1 cellular context compared by ENCODE assay signal in genomic region chr1:31924839-31925238, GRCh38.
A peak's percentile ranks its signal among the peaks of the same experiment; 100 is the strongest.
TF ChIP-seq lines count a peak whose summit lies in the region.

No MANE protein-coding gene starts in this region.

TF ChIP-seq in HEK293, 187 proteins besides CTCF, POLR2A, EP300 and RAD21 (continued from another document):
- TF ChIP-seq TSHZ1 (tag by site-specific recombination; IDR thresholded peaks at IDR 0.05; ENCODE audit: borderline replicate concordance) (no peak), BCL11A (tag by site-specific recombination; IDR thresholded peaks at IDR 0.05; ENCODE audit: low read depth) (no peak), ZNF548 (tag by site-specific recombination; IDR thresholded peaks at IDR 0.05) (no peak), ZNF148 (tag by site-specific recombination; IDR thresholded peaks at IDR 0.05; ENCODE audit: borderline replicate concordance) (no peak), SCRT2 (tag by site-specific recombination; IDR thresholded peaks at IDR 0.05) (peak; percentile 12; the same call in 1 of the 2 replicates), ZNF664 (tag by site-specific recombination; IDR thresholded peaks at IDR 0.05) (no peak), ZNF366 (tag by site-specific recombination; conservative IDR thresholded peaks at IDR 0.05) (peak; percentile 38; the same call in 1 of the 2 replicates), ZNF624 (tag by site-specific recombination; IDR thresholded peaks at IDR 0.05) (no peak), OVOL3 (tag by site-specific recombination; IDR thresholded peaks at IDR 0.05) (no peak), ZNF621 (tag by site-specific recombination; IDR thresholded peaks at IDR 0.05) (no peak), FEZF1 (tag by site-specific recombination; IDR thresholded peaks at IDR 0.05) (peak; percentile 59)
